Comparison of ENCODE assay signal across 10 cellular contexts in genomic region chr3:188244395-188244861, GRCh38.
DNase-seq lines count a peak whose midpoint lies in the region; ATAC-seq and TF ChIP-seq lines count a peak whose summit lies in the region.
"Had no signal": no experiment of that assay in that cellular context is flagged by ENCODE, and none has a peak within 500 bp of the region (broad histone marks: within the 10 kb centered on the region; RNA-seq: fewer than 3 reads in every experiment).

No MANE protein-coding gene starts in this region.

- DNase-seq in Daoy (ENCODE audit: low read depth): peak; percentile 83
- DNase-seq in NCI-H226: peak; percentile 20
- no peak for DNase-seq in coronary artery (ENCODE audit: low spot score)
- peak; percentile 93 for DNase-seq in renal cortical epithelial cell (ENCODE audit: low read depth)
- DNase-seq in NCI-H2196 treated with DMSO at 0.1 percent for 48 hours (lab: John Stamatoyannopoulos, UW; ENCODE audit: unreplicated experiment): no peak
- DNase-seq in NOMO-1 treated with dmso at 0.1 percent for 144 hours (lab: John Stamatoyannopoulos, UW; ENCODE audit: unreplicated experiment): no peak
- DNase-seq in HAP-1 (ENCODE audit: low spot score in 2 of 2): no peak
- DNase-seq: DMS53, right lobe of liver had no signal

- H3K27me3 ChIP-seq in HAP-1 (ENCODE audit: low read depth): no peaks in the 10 kb centered on the region
- H3K27me3 ChIP-seq: right lobe of liver had no signal

- H3K4me3 ChIP-seq in coronary artery (no peak overlapping the region), HAP-1 (no peak overlapping the region)
- H3K4me3 ChIP-seq: right lobe of liver had no signal

- H3K9me3 ChIP-seq in HAP-1: no peaks in the 10 kb centered on the region
- H3K9me3 ChIP-seq: right lobe of liver had no signal

- H3K36me3 ChIP-seq in HAP-1 (replicated peaks): no peaks in the 10 kb centered on the region
- H3K36me3 ChIP-seq: right lobe of liver had no signal

- in situ Hi-C loops in HAP-1 (cut with MboI; ENCODE audit: low sequenced_read_pairs): no loop called here

- no peaks in the 10 kb centered on the region for H3K4me1 ChIP-seq in HAP-1

- TF ChIP-seq CTCF in coronary artery (IDR thresholded peaks at IDR 0.05): no peak

- peak overlapping the region; percentile 39 to 40 for H3K27ac ChIP-seq in coronary artery
- H3K27ac ChIP-seq: right lobe of liver had no signal

- ATAC-seq in GM21515 (IDR thresholded peaks at IDR 0.05; ENCODE audit: unreplicated experiment): no peak

Comparison
In these comparisons a context has a peak if more than half of its experiments do, and no peak if none do; other contexts are left out.
1. DNase-seq: peak in Daoy (single experiment), NCI-H226 (single experiment) and renal cortical epithelial cell (single experiment); none in coronary artery (single experiment), NCI-H2196 treated with DMSO at 0.1 percent for 48 hours (single experiment), NOMO-1 treated with dmso at 0.1 percent for 144 hours (single experiment) and HAP-1 (0 of 2).